ENCODE assay signal across 14 cellular contexts in the genomic region with DNA sequence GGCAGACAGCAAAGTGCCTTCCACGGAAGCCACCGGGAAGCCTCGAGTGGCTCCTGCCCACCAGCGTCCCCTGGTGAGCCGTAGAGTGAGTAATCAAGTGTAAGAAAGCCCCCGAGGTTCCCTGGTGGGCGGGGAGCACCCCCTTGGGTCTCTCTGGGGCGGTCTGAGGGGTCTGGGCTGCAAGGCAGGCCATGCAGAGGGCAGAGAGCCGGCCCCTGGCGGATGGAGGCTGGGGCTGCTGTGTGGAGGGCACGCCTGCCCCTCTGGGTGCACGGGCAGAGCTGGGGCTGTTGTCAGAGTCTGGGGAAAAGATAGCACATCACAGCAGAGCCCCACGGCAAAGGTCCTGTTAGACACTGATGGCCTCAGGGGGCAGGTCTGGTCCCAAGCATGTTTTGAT. TPM values are rescaled to one million over a fixed set of nuclear protein-coding genes. Genes with fewer than 3 reads are reported as not detected.
A peak's percentile ranks its signal among the peaks of the same experiment; 100 is the strongest.
DNase-seq lines count a peak whose midpoint lies in the region; ATAC-seq, FAIRE-seq and TF ChIP-seq lines count a peak whose summit lies in the region.
"Had no signal": no experiment of that assay in that cellular context is flagged by ENCODE, and none has a peak within 500 bp of the region (broad histone marks: within the 10 kb centered on the region; RNA-seq: fewer than 3 reads in every experiment).

No MANE protein-coding gene starts in this region.

- DNase-seq in Calu3 (no peak), astrocyte (ENCODE audit: low read depth) (no peak), ovary (no peak), foreskin keratinocyte (no peak), HepG2 (ENCODE audit: low spot score) (no peak), HuH-7 (ENCODE audit: low spot score) (no peak)
- no peak for DNase-seq in activated naive CD4-positive, alpha-beta T cell treated with anti-CD3 and anti-CD28 coated beads for 36 hours
- DNase-seq: ACHN; CD4-positive, CD25-positive, alpha-beta regulatory T cell; DMS 273 treated with DMSO at 0.1 percent for 48 hours; GOT3; H9 had no signal

- no peaks in the 10 kb centered on the region for H3K27me3 Mint-ChIP-seq in Calu3 (ENCODE audit: unreplicated experiment)
- H3K27me3 Mint-ChIP-seq in astrocyte (ENCODE audit: low read depth, unreplicated experiment): peaks cover 2% of the 10 kb centered on the region
- H3K27me3 Mint-ChIP-seq in activated naive CD4-positive, alpha-beta T cell treated with anti-CD3 and anti-CD28 coated beads for 36 hours (ENCODE audit: low read depth): no peaks in the 10 kb centered on the region
- H3K27me3 Mint-ChIP-seq: CD4-positive, CD25-positive, alpha-beta regulatory T cell had no signal

- H3K4me1 Mint-ChIP-seq in Calu3 (ENCODE audit: low read depth, unreplicated experiment): peaks cover 29% of the 10 kb centered on the region
- peaks cover 23% of the 10 kb centered on the region for H3K4me1 Mint-ChIP-seq in astrocyte (ENCODE audit: low read depth, unreplicated experiment)
- H3K4me1 Mint-ChIP-seq in activated naive CD4-positive, alpha-beta T cell treated with anti-CD3 and anti-CD28 coated beads for 36 hours (ENCODE audit: low read depth): no peaks in the 10 kb centered on the region
- H3K4me1 Mint-ChIP-seq: CD4-positive, CD25-positive, alpha-beta regulatory T cell had no signal

- WGBS in ovary, 3 donors: 85 to 92% (median 86%) methylated on average over 13 of the region's 13 CpGs
- 100% methylated on average over 5 of the region's 13 CpGs for WGBS in HepG2 (ENCODE audit: low lambda C conversion rate)

- ATAC-seq in foreskin keratinocyte (no peak), HepG2 (no peak)

- TF ChIP-seq EP300 in ovary (IDR thresholded peaks at IDR 0.05) (no peak), HepG2 (IDR thresholded peaks at IDR 0.05; ENCODE audit: low read depth in 2 of 2, low read length in 2 of 2) (no peak), HepG2 (CRISPR knock-in tag; IDR thresholded peaks at IDR 0.05; ENCODE audit: borderline replicate concordance) (no peak)

- H3K36me3 ChIP-seq in astrocyte (ENCODE audit: insufficient read depth, low read length): peaks cover 4% of the 10 kb centered on the region
- no peaks in the 10 kb centered on the region for H3K36me3 ChIP-seq in ovary
- H3K36me3 ChIP-seq in HepG2 (replicated peaks in 1 of 2; ENCODE audit: control insufficient read depth in 1 of 2, insufficient read depth in 2 of 2, low read length in 2 of 2): peaks cover 14 to 47% of the 10 kb centered on the region in 2 experiments

- no TSS peak for BruUV-seq in Calu3 (replicated peaks; lab: Mats Ljungman, UMichigan)
- no TSS peak for BruUV-seq in HepG2 (replicated peaks; lab: Mats Ljungman, UMichigan)

- H3K9ac ChIP-seq in astrocyte (ENCODE audit: low read length): peak overlapping the region; percentile 2
- H3K9ac ChIP-seq in HepG2 (ENCODE audit: insufficient read depth, low read depth, low read length): no peak overlapping the region

- H3K9me3 ChIP-seq in astrocyte (ENCODE audit: insufficient read depth, low read depth, low read length): no peaks in the 10 kb centered on the region
- no peaks in the 10 kb centered on the region for H3K9me3 ChIP-seq in ovary
- no peaks in the 10 kb centered on the region for H3K9me3 ChIP-seq in HepG2 (ENCODE audit: low read length)
- H3K9me3 ChIP-seq: BLaER1 treated with 17β-estradiol and CSF1 and Interleukin-3, amounts not matched to agents 10 nM and 100 nM had no signal

- peaks cover 18% of the 10 kb centered on the region for H3K36me3 Mint-ChIP-seq in Calu3 (ENCODE audit: insufficient read depth, unreplicated experiment)
- peaks cover 21% of the 10 kb centered on the region for H3K36me3 Mint-ChIP-seq in astrocyte (ENCODE audit: low read depth, unreplicated experiment)
- no peaks in the 10 kb centered on the region for H3K36me3 Mint-ChIP-seq in activated naive CD4-positive, alpha-beta T cell treated with anti-CD3 and anti-CD28 coated beads for 36 hours (ENCODE audit: low read depth)
- H3K36me3 Mint-ChIP-seq: CD4-positive, CD25-positive, alpha-beta regulatory T cell had no signal

- no peak overlapping the region for H3K27ac Mint-ChIP-seq in Calu3 (ENCODE audit: unreplicated experiment)
- H3K27ac Mint-ChIP-seq in astrocyte (ENCODE audit: unreplicated experiment): no peak overlapping the region
- no peak overlapping the region for H3K27ac Mint-ChIP-seq in activated naive CD4-positive, alpha-beta T cell treated with anti-CD3 and anti-CD28 coated beads for 36 hours
- H3K27ac Mint-ChIP-seq: CD4-positive, CD25-positive, alpha-beta regulatory T cell had no signal

- no peak for TF ChIP-seq RAD21 in HepG2 (CRISPR knock-in tag; IDR thresholded peaks at IDR 0.05)

- H3K27me3 ChIP-seq in astrocyte (ENCODE audit: insufficient read depth, low read length): no peaks in the 10 kb centered on the region
- H3K27me3 ChIP-seq in layer of hippocampus (ENCODE audit: control insufficient read depth, insufficient read depth, low read length): no peaks in the 10 kb centered on the region
- H3K27me3 ChIP-seq in ovary: no peaks in the 10 kb centered on the region
- H3K27me3 ChIP-seq in foreskin keratinocyte: peaks cover 69% of the 10 kb centered on the region
- no peaks in the 10 kb centered on the region for H3K27me3 ChIP-seq in HepG2 (ENCODE audit: control insufficient read depth in 1 of 2, insufficient read depth in 2 of 2, low read length in 2 of 2)

- CTCF ChIA-PET in Calu3 (lab: Charles Lee): no interaction called here
- CTCF ChIA-PET in HepG2 (lab: Yijun Ruan, JAX; ENCODE audit: low intra/inter-chr PET ratio, low total read pairs): no interaction called here
- CTCF ChIA-PET in activated naive CD4-positive, alpha-beta T cell treated with anti-CD3 and anti-CD28 coated beads for 36 hours (lab: Charles Lee): interaction anchor here (0.5 kb wide), 1 partner anchor 313 kb away, joined by 8 read pairs; no protein-coding TSS in a partner anchor

- H3K4me3 Mint-ChIP-seq in Calu3 (ENCODE audit: low read depth, unreplicated experiment) (peak overlapping the region; percentile 19), astrocyte (ENCODE audit: unreplicated experiment) (no peak overlapping the region)
- no peak overlapping the region for H3K4me3 Mint-ChIP-seq in activated naive CD4-positive, alpha-beta T cell treated with anti-CD3 and anti-CD28 coated beads for 36 hours
- H3K4me3 Mint-ChIP-seq: H9 had no signal

- H3K27ac ChIP-seq in astrocyte (ENCODE audit: low read depth, low read length): no peak overlapping the region
- peak overlapping the region; percentile 38 for H3K27ac ChIP-seq in layer of hippocampus (ENCODE audit: low read depth, low read length)
- H3K27ac ChIP-seq in ovary: peak overlapping the region; percentile 41 to 43
- no peak overlapping the region for H3K27ac ChIP-seq in foreskin keratinocyte
- no peak overlapping the region for H3K27ac ChIP-seq in HepG2 (ENCODE audit: extremely low read length, insufficient read depth, low read length)
- H3K27ac ChIP-seq: BLaER1 treated with 17β-estradiol and CSF1 and Interleukin-3, amounts not matched to agents 10 nM and 100 nM had no signal

- POLR2A ChIA-PET in HepG2 (lab: Yijun Ruan, JAX): no interaction called here

- peaks cover 7% of the 10 kb centered on the region for H4K20me1 ChIP-seq in astrocyte (ENCODE audit: insufficient read depth, low read length)
- no peaks in the 10 kb centered on the region for H4K20me1 ChIP-seq in HepG2 (ENCODE audit: insufficient read depth, low read length)

- no peaks in the 10 kb centered on the region for H3K79me2 ChIP-seq in astrocyte (ENCODE audit: insufficient read depth, low read length)
- no peaks in the 10 kb centered on the region for H3K79me2 ChIP-seq in HepG2 (ENCODE audit: insufficient read depth, low read length)

- in situ Hi-C loops in HepG2 (cut with HindIII; ENCODE audit: extremely low pct_ligation_motif_present, low pct_unique_long_range_greater_than_20kb): no loop called here

- TF ChIP-seq POLR2A in ovary (IDR thresholded peaks at IDR 0.05) (no peak), HepG2 (IDR thresholded peaks at IDR 0.05; ENCODE audit: insufficient read depth in 1 of 2, low read depth in 2 of 2, low read length in 2 of 2) (no peak)

- H3K4me2 ChIP-seq in astrocyte (ENCODE audit: low read length) (no peak overlapping the region), HepG2 (ENCODE audit: low read depth, low read length) (no peak overlapping the region)

- FAIRE-seq in astrocyte (lab: Jason Lieb, UNC) (no peak), HepG2 (lab: Jason Lieb, UNC) (no peak)

- H3K9me3 Mint-ChIP-seq in Calu3 (ENCODE audit: low read depth, unreplicated experiment): no peaks in the 10 kb centered on the region
- H3K9me3 Mint-ChIP-seq in astrocyte (ENCODE audit: unreplicated experiment): no peaks in the 10 kb centered on the region
- H3K9me3 Mint-ChIP-seq in activated naive CD4-positive, alpha-beta T cell treated with anti-CD3 and anti-CD28 coated beads for 36 hours: no peaks in the 10 kb centered on the region
- H3K9me3 Mint-ChIP-seq: CD4-positive, CD25-positive, alpha-beta regulatory T cell; H9 had no signal

- H2AFZ ChIP-seq in astrocyte (ENCODE audit: low read depth, low read length) (no peak overlapping the region), HepG2 (ENCODE audit: low read length) (no peak overlapping the region)

- TF ChIP-seq CTCF in Calu3 (IDR thresholded peaks at IDR 0.05; ENCODE audit: unreplicated experiment): no peak
- no peak for TF ChIP-seq CTCF in astrocyte (IDR thresholded peaks at IDR 0.05; ENCODE audit: insufficient read depth, low read depth, low read length)
- no peak for TF ChIP-seq CTCF in ovary (IDR thresholded peaks at IDR 0.05)
- TF ChIP-seq CTCF in foreskin keratinocyte (conservative IDR thresholded peaks at IDR 0.05): no peak
- TF ChIP-seq CTCF in HepG2 (CRISPR knock-in tag; IDR thresholded peaks at IDR 0.05): no peak

- H3K4me3 ChIP-seq in astrocyte (ENCODE audit: insufficient read depth, low read depth, low read length) (no peak overlapping the region), ovary (no peak overlapping the region), HepG2 (replicated peaks in 1 of 3; ENCODE audit: insufficient read depth in 1 of 3, low read depth in 2 of 3, low read length in 3 of 3) (no peak overlapping the region)
- H3K4me3 ChIP-seq: BLaER1 treated with 17β-estradiol and CSF1 and Interleukin-3, amounts not matched to agents 10 nM and 100 nM had no signal

- intact Hi-C loops in Calu3 (cut with micrococcal nuclease; ENCODE audit: unreplicated experiment) (no loop called here), ovary (cut with DNase I) (loop anchor here in 1 of 4 donors (1.0 kb wide), 1 partner anchor 31 kb away; no protein-coding TSS in a partner anchor), HepG2 (cut with micrococcal nuclease; ENCODE audit: unreplicated experiment) (no loop called here)
- intact Hi-C loops in activated naive CD4-positive, alpha-beta T cell treated with anti-CD3 and anti-CD28 coated beads for 36 hours (cut with micrococcal nuclease): no loop called here

- H3K4me1 ChIP-seq in astrocyte (ENCODE audit: insufficient read depth, low read length) (peaks cover 38% of the 10 kb centered on the region), ovary (ENCODE audit: insufficient read depth) (peaks cover 12% of the 10 kb centered on the region), foreskin keratinocyte (peaks cover 3% of the 10 kb centered on the region), HepG2 (ENCODE audit: insufficient read depth, low read length) (no peaks in the 10 kb centered on the region)

RNA-seq across cellular contexts. Expression of gene MYRF, which starts 25.7 kb away (rescaled TPM):
- total RNA-seq in Calu3 (2022) (91.4 and 139 TPM in 2 replicates), astrocyte (39.5 and 53.9 TPM in 2 replicates), ovary (100 to 1,000 TPM in 1 of 7 donors, 10 to 100 TPM in 6; 11.3 to 109 (median 41.3) TPM), foreskin keratinocyte (0.10 and 0.18 TPM in 2 replicates), HepG2 (2016; rRNA removed; fragmentation: Illumina TruSeq; extraction: Trizol) (7.9 and 10.2 TPM in 2 replicates)
- polyA plus RNA-seq in ovary (1 to 10 TPM; 6.6 to 6.7 TPM), foreskin keratinocyte (0.11 and 0.12 TPM in 2 replicates), HepG2 (2011; rRNA removed) (25.9 and 33.2 TPM in 2 replicates)
- 6.6 and 7.4 TPM in 2 replicates for total RNA-seq in HepG2 (2016; cell fraction: cytosol; rRNA removed; fragmentation: Illumina TruSeq; extraction: Trizol; ENCODE audit: low read depth)
- total RNA-seq in HepG2 (2016; cell fraction: insoluble cytoplasmic fraction; rRNA removed; fragmentation: Illumina TruSeq; extraction: Trizol): 6.8 and 10.3 TPM in 2 replicates
- 8.2 and 8.5 TPM in 2 replicates for total RNA-seq in HepG2 (2016; cell fraction: membrane; rRNA removed; fragmentation: Illumina TruSeq; extraction: Trizol)
- 16.7 and 20.6 TPM in 2 replicates for total RNA-seq in HepG2 (2016; cell fraction: nucleus; rRNA removed; fragmentation: Illumina TruSeq; extraction: Trizol)
- 17.4 and 19.1 TPM in 2 replicates for polyA plus RNA-seq in HepG2 (2011; cell fraction: cytosol; rRNA removed)
- polyA plus RNA-seq in HepG2 (2011; cell fraction: nucleus; rRNA removed): 140 and 154 TPM in 2 replicates
- polyA plus RNA-seq in HepG2 (2012): 27.5 and 41.4 TPM in 2 replicates
- polyA plus RNA-seq in HepG2 (2016; cell fraction: cytosol; fragmentation: Illumina TruSeq; extraction: Trizol; ENCODE audit: low read depth): 1.8 and 2.1 TPM in 2 replicates
- polyA plus RNA-seq in HepG2 (2016; cell fraction: insoluble cytoplasmic fraction; fragmentation: Illumina TruSeq; extraction: Trizol; ENCODE audit: low read depth): 12.8 and 17.2 TPM in 2 replicates
- 5.7 and 6.2 TPM in 2 replicates for polyA plus RNA-seq in HepG2 (2016; cell fraction: membrane; fragmentation: Illumina TruSeq; extraction: Trizol; ENCODE audit: low read depth)
- polyA plus RNA-seq in HepG2 (2016; cell fraction: nucleus; fragmentation: Illumina TruSeq; extraction: Trizol; ENCODE audit: insufficient read depth, low read depth): 69.8 and 76.1 TPM in 2 replicates
- 2.9 and 52.2 TPM in 2 replicates for polyA minus RNA-seq in HepG2 (2011; rRNA and poly(A)+ RNA removed; ENCODE audit: low replicate concordance)
- polyA minus RNA-seq in HepG2 (2011; cell fraction: cytosol; rRNA and poly(A)+ RNA removed): 27.3 and 36.7 TPM in 2 replicates
- polyA minus RNA-seq in HepG2 (2011; cell fraction: nucleus; rRNA and poly(A)+ RNA removed): 39.0 and 39.4 TPM in 2 replicates
- under 1 TPM; 0.27 to 0.48 TPM for total RNA-seq in activated naive CD4-positive, alpha-beta T cell treated with anti-CD3 and anti-CD28 coated beads for 36 hours

RNA-seq across cellular contexts. Expression of gene DAGLA, which starts 46.6 kb away (rescaled TPM):
- total RNA-seq in Calu3 (2022): 7.5 and 9.0 TPM in 2 replicates
- 5.5 and 5.6 TPM in 2 replicates for total RNA-seq in astrocyte
- 1 to 10 TPM in 6 of 7 donors, under 1 TPM in 1; 0.48 to 4.4 (median 1.9) TPM for total RNA-seq in ovary
- polyA plus RNA-seq in ovary: under 1 TPM; 0.40 to 0.77 TPM
- total RNA-seq in foreskin keratinocyte: 0.18 and 0.24 TPM in 2 replicates
- 0.10 and 0.11 TPM in 2 replicates for polyA plus RNA-seq in foreskin keratinocyte
- 2.3 and 3.9 TPM in 2 replicates for total RNA-seq in HepG2 (2016; rRNA removed; fragmentation: Illumina TruSeq; extraction: Trizol)
- 0.61 and 0.88 TPM in 2 replicates for total RNA-seq in HepG2 (2016; cell fraction: cytosol; rRNA removed; fragmentation: Illumina TruSeq; extraction: Trizol; ENCODE audit: low read depth)
- total RNA-seq in HepG2 (2016; cell fraction: insoluble cytoplasmic fraction; rRNA removed; fragmentation: Illumina TruSeq; extraction: Trizol): 2.1 and 3.9 TPM in 2 replicates
- 2.2 and 2.4 TPM in 2 replicates for total RNA-seq in HepG2 (2016; cell fraction: membrane; rRNA removed; fragmentation: Illumina TruSeq; extraction: Trizol)
- total RNA-seq in HepG2 (2016; cell fraction: nucleus; rRNA removed; fragmentation: Illumina TruSeq; extraction: Trizol): 4.9 and 6.5 TPM in 2 replicates
- 2.6 and 3.3 TPM in 2 replicates for polyA plus RNA-seq in HepG2 (2011; rRNA removed)
- 1.5 and 2.1 TPM in 2 replicates for polyA plus RNA-seq in HepG2 (2011; cell fraction: cytosol; rRNA removed)
- 12.4 and 14.2 TPM in 2 replicates for polyA plus RNA-seq in HepG2 (2011; cell fraction: nucleus; rRNA removed)
- 2.6 and 5.3 TPM in 2 replicates for polyA plus RNA-seq in HepG2 (2012)
- polyA plus RNA-seq in HepG2 (2016; cell fraction: cytosol; fragmentation: Illumina TruSeq; extraction: Trizol; ENCODE audit: low read depth): 0.45 and 0.67 TPM in 2 replicates
- polyA plus RNA-seq in HepG2 (2016; cell fraction: insoluble cytoplasmic fraction; fragmentation: Illumina TruSeq; extraction: Trizol; ENCODE audit: low read depth): 2.5 and 3.0 TPM in 2 replicates
- 1.5 and 1.9 TPM in 2 replicates for polyA plus RNA-seq in HepG2 (2016; cell fraction: membrane; fragmentation: Illumina TruSeq; extraction: Trizol; ENCODE audit: low read depth)
- 14.4 and 14.8 TPM in 2 replicates for polyA plus RNA-seq in HepG2 (2016; cell fraction: nucleus; fragmentation: Illumina TruSeq; extraction: Trizol; ENCODE audit: insufficient read depth, low read depth)
- 2.0 and 8.0 TPM in 2 replicates for polyA minus RNA-seq in HepG2 (2011; rRNA and poly(A)+ RNA removed; ENCODE audit: low replicate concordance)
- polyA minus RNA-seq in HepG2 (2011; cell fraction: cytosol; rRNA and poly(A)+ RNA removed): 2.2 and 3.0 TPM in 2 replicates
- polyA minus RNA-seq in HepG2 (2011; cell fraction: nucleus; rRNA and poly(A)+ RNA removed): 4.6 TPM in 2 replicates
- total RNA-seq in activated naive CD4-positive, alpha-beta T cell treated with anti-CD3 and anti-CD28 coated beads for 36 hours: under 1 TPM; 0.02 to 0.07 TPM

Comparison
In these comparisons a context has a peak if more than half of its experiments do, and no peak if none do; other contexts are left out.
1. H3K27ac ChIP-seq: peak in layer of hippocampus (single experiment) and ovary (2 of 2); none in astrocyte (single experiment), foreskin keratinocyte (single experiment) and HepG2 (single experiment).